In the genomic region with DNA sequence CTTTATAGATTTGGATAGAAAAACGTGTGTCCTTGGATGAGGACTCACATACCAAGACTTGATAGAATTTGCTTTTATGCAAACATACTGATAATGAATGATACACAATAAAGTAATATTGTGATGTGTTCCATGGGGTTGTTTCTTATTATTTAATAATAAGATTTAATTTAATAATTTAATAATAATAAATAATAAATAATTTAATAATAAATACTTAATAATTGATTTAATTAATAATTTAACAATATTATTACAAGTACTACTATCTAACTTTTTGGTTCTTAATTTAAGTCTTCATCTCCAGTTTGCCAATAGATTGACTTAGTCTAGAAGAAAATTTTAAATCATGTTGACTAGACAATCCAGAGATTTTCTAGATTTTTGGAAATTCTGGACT, we compare ENCODE assay signal across 20 cellular contexts.
DNase-seq lines count a peak whose midpoint lies in the region; ATAC-seq, FAIRE-seq and TF ChIP-seq lines count a peak whose summit lies in the region.
"Had no signal": no experiment of that assay in that cellular context is flagged by ENCODE, and none has a peak within 500 bp of the region (broad histone marks: within the 10 kb centered on the region; RNA-seq: fewer than 3 reads in every experiment).

No MANE protein-coding gene starts in this region.

- no peaks in the 10 kb centered on the region for H3K27me3 ChIP-seq in aorta (ENCODE audit: control insufficient read depth in 1 of 2, insufficient read depth in 2 of 2, low read length in 1 of 2)

- no peak overlapping the region for H3K27ac Mint-ChIP-seq in CD14-positive monocyte
- H3K27ac Mint-ChIP-seq: CD4-positive, CD25-positive, alpha-beta regulatory T cell; CD8-positive, alpha-beta T cell; GM23338; H9 had no signal

- H3K4me3 ChIP-seq in kidney (ENCODE audit: low read length in 2 of 2) (no peak overlapping the region), aorta (ENCODE audit: low read length in 2 of 2) (no peak overlapping the region)
- H3K4me3 ChIP-seq: GM23338 had no signal

- no peaks in the 10 kb centered on the region for H3K36me3 Mint-ChIP-seq in CD14-positive monocyte
- H3K36me3 Mint-ChIP-seq: CD4-positive, CD25-positive, alpha-beta regulatory T cell; CD8-positive, alpha-beta T cell had no signal

- DNase-seq in kidney (no peak), aorta (no peak), CD14-positive monocyte (ENCODE audit: low spot score) (no peak), NCI-H1092 (lab: John Stamatoyannopoulos, UW) (no peak), EL (no peak)
- DNase-seq: 8988T; C1 segment of cervical spinal cord; Caco-2; CD4-positive, CD25-positive, alpha-beta regulatory T cell; CD8-positive, alpha-beta T cell; DMS153; DND-41; GF-D8; H9 had no signal

- no peaks in the 10 kb centered on the region for H3K27me3 Mint-ChIP-seq in CD14-positive monocyte (ENCODE audit: low read depth in 3 of 3)
- H3K27me3 Mint-ChIP-seq: CD4-positive, CD25-positive, alpha-beta regulatory T cell had no signal

- no peak for TF ChIP-seq CTCF in kidney (IDR thresholded peaks at IDR 0.05; ENCODE audit: borderline replicate concordance, extremely low read depth, insufficient read depth)
- no peak for TF ChIP-seq CTCF in CD14-positive monocyte (IDR thresholded peaks at IDR 0.05)

- no peaks in the 10 kb centered on the region for H3K36me3 ChIP-seq in kidney (ENCODE audit: control insufficient read depth in 1 of 2, insufficient read depth in 2 of 2, low read length in 2 of 2)
- H3K36me3 ChIP-seq in aorta (ENCODE audit: control insufficient read depth in 1 of 2, insufficient read depth in 2 of 2, low read length in 1 of 2) = no peaks in the 10 kb centered on the region

- no peak overlapping the region for H3K9ac ChIP-seq in kidney (ENCODE audit: low read length in 2 of 2)

- FAIRE-seq in G401.6 (lab: Jason Lieb, UNC) = peak; percentile 92
- FAIRE-seq in colon (lab: Jason Lieb, UNC) = peak; percentile 88
- FAIRE-seq in kidney (lab: Jason Lieb, UNC) = peak; percentile 72
- FAIRE-seq: GM12891, GM18507 had no signal

- intact Hi-C loops in kidney (cut with DNase I) (no loop called here), aorta (cut with DNase I) (no loop called here), CD14-positive monocyte (cut with micrococcal nuclease) (no loop called here)

- H3K9me3 ChIP-seq in kidney (ENCODE audit: control insufficient read depth in 1 of 2, low read length in 2 of 2) (no peaks in the 10 kb centered on the region), aorta (ENCODE audit: control insufficient read depth, low read length) (no peaks in the 10 kb centered on the region)
- H3K9me3 ChIP-seq: Caco-2 had no signal

- H3K9me3 Mint-ChIP-seq in CD14-positive monocyte = no peaks in the 10 kb centered on the region

- ATAC-seq in aorta (ENCODE audit: low FRiP score) = no peak
- ATAC-seq: CD8-positive, alpha-beta T cell; GM23338; HCT116 had no signal

- H3K27ac ChIP-seq in kidney (ENCODE audit: low read depth in 2 of 2, low read length in 2 of 2) (no peak overlapping the region), aorta (ENCODE audit: low read depth in 1 of 2, low read length in 2 of 2) (no peak overlapping the region)

- WGBS in aorta, 2 donors = 38 to 42% methylated on average over 1 of the region's 1 CpG

- H3K4me1 ChIP-seq in kidney (ENCODE audit: control insufficient read depth in 1 of 2, insufficient read depth in 1 of 2, low read depth in 1 of 2, low read length in 2 of 2) (no peaks in the 10 kb centered on the region), aorta (ENCODE audit: control insufficient read depth in 1 of 2, insufficient read depth in 2 of 2, low read length in 2 of 2) (no peaks in the 10 kb centered on the region)
- H3K4me1 ChIP-seq: Caco-2 had no signal

- no peaks in the 10 kb centered on the region for H3K4me1 Mint-ChIP-seq in CD14-positive monocyte
- H3K4me1 Mint-ChIP-seq: CD4-positive, CD25-positive, alpha-beta regulatory T cell; GM23338; H9 had no signal

- no peak overlapping the region for H3K4me3 Mint-ChIP-seq in CD14-positive monocyte
- H3K4me3 Mint-ChIP-seq: CD4-positive, CD25-positive, alpha-beta regulatory T cell; CD8-positive, alpha-beta T cell; GM23338; H9 had no signal
